Comparison of ENCODE assay signal across 1 cellular context in genomic region chr1:24987875-24988559, GRCh38.
A peak's percentile ranks its signal among the peaks of the same experiment; 100 is the strongest.
TF ChIP-seq lines count a peak whose summit lies in the region.

No MANE protein-coding gene starts in this region.

TF ChIP-seq in GM12878, 131 proteins besides CTCF, POLR2A, EP300 and RAD21 (continued from another document):
- no peak for TF ChIP-seq E2F8 (IDR thresholded peaks at IDR 0.05; ENCODE audit: low read depth, partially characterized antibody)
- TF ChIP-seq ETV6 (conservative IDR thresholded peaks at IDR 0.05 in 1 of 2, IDR thresholded peaks at IDR 0.05 in 1 of 2; ENCODE audit: borderline replicate concordance in 1 of 2, low read depth in 1 of 2), result no peak
- no peak for TF ChIP-seq REST (IDR thresholded peaks at IDR 0.05; ENCODE audit: low read depth, low read length)
- TF ChIP-seq PAX5 (IDR thresholded peaks at IDR 0.05; ENCODE audit: borderline replicate concordance, low read depth, low read length), result no peak
- TF ChIP-seq TCF3 (IDR thresholded peaks at IDR 0.05; ENCODE audit: borderline replicate concordance, insufficient read depth, low read depth, low read length), result no peak
- TF ChIP-seq ZNF217 (IDR thresholded peaks at IDR 0.05), result no peak
- TF ChIP-seq USF2 (IDR thresholded peaks at IDR 0.05; ENCODE audit: borderline replicate concordance, low read depth, low read length), result peak; percentile 84
- 0 out of 2 replicates have a peak, but pooled peaks have one; percentile 17 for TF ChIP-seq MAX (IDR thresholded peaks at IDR 0.05; ENCODE audit: low read depth, low read length)
- TF ChIP-seq CEBPB (IDR thresholded peaks at IDR 0.05; ENCODE audit: borderline replicate concordance in 1 of 2, low read depth in 2 of 2, low read length in 2 of 2), result no peak
- TF ChIP-seq RAD51 (IDR thresholded peaks at IDR 0.05), result peak; percentile 95
- no peak for TF ChIP-seq ZBED1 (IDR thresholded peaks at IDR 0.05; ENCODE audit: borderline replicate concordance)
- TF ChIP-seq USF1 (IDR thresholded peaks at IDR 0.05; ENCODE audit: borderline replicate concordance, extremely low read length, insufficient read depth, low read depth, low read length), result peak; percentile 79
- no peak for TF ChIP-seq CHD1 (IDR thresholded peaks at IDR 0.05; ENCODE audit: low read depth, low read length)
- no peak for TF ChIP-seq ZNF207 (IDR thresholded peaks at IDR 0.05; ENCODE audit: borderline replicate concordance)
- no peak for TF ChIP-seq IKZF2 (IDR thresholded peaks at IDR 0.05)
- peak; percentile 29; the same call in 1 of the 2 replicates for TF ChIP-seq RELB (IDR thresholded peaks at IDR 0.05; ENCODE audit: low read depth)
- peak; percentile 64 for TF ChIP-seq MLLT1 (IDR thresholded peaks at IDR 0.05)
- TF ChIP-seq ATF3 (IDR thresholded peaks at IDR 0.05; ENCODE audit: borderline replicate concordance, extremely low read depth, low read depth, low read length), result peak; percentile 59; the same call in 1 of the 2 replicates
- no peak for TF ChIP-seq BCL11A (IDR thresholded peaks at IDR 0.05; ENCODE audit: low read depth, low read length)
